ENCODE assay signal across 12 cellular contexts in genomic region chr20:61874421-61875068, GRCh38.
DNase-seq lines count a peak whose midpoint lies in the region; ATAC-seq, FAIRE-seq and TF ChIP-seq lines count a peak whose summit lies in the region.
"Had no signal": no experiment of that assay in that cellular context is flagged by ENCODE, and none has a peak within 500 bp of the region (broad histone marks: within the 10 kb centered on the region; RNA-seq: fewer than 3 reads in every experiment).

No MANE protein-coding gene starts in this region.

- peaks cover 2% of the 10 kb centered on the region; the same call in 1 of the 2 replicates for H4K20me1 ChIP-seq in K562 (replicated peaks; ENCODE audit: control insufficient read depth, insufficient read depth, low read length)

- H3K4me3 ChIP-seq in K562 (no peak overlapping the region), kidney epithelial cell (ENCODE audit: low read depth, low read length) (no peak overlapping the region)
- H3K4me3 ChIP-seq: gastrocnemius medialis, HAP-1 had no signal

- peaks cover 26% of the 10 kb centered on the region for H3K9me3 Mint-ChIP-seq in HFFc6
- H3K9me3 Mint-ChIP-seq: activated naive CD4-positive, alpha-beta T cell treated with anti-CD3 and anti-CD28 coated beads, Interleukin-2, amount 50 U/mL, for 24 hours had no signal

- H3K27ac ChIP-seq in K562 (ENCODE audit: extremely low read depth, low read depth, low read length), result no peak overlapping the region
- H3K27ac ChIP-seq: gastrocnemius medialis had no signal

- TF ChIP-seq CTCF in K562 (IDR thresholded peaks at IDR 0.05 in 2 of 3, conservative IDR thresholded peaks at IDR 0.05 in 1 of 3; ENCODE audit: insufficient read depth in 2 of 3, low read depth in 1 of 3, low read length in 3 of 3) (peak; percentile 55 to 66 (median 56)), kidney epithelial cell (IDR thresholded peaks at IDR 0.05; ENCODE audit: insufficient read depth, low read length, poor library complexity, severe bottlenecking) (peak; percentile 58), HFFc6 (IDR thresholded peaks at IDR 0.05) (no peak)

- no peaks in the 10 kb centered on the region for H3K79me2 ChIP-seq in K562 (ENCODE audit: control insufficient read depth, insufficient read depth, low read length)

- no peak overlapping the region for H3K4me2 ChIP-seq in K562 (ENCODE audit: insufficient read depth, low read length)

- TF ChIP-seq POLR2A in K562 (conservative IDR thresholded peaks at IDR 0.05), result no peak

- no peak for FAIRE-seq in K562 (lab: Jason Lieb, UNC)

- CTCF ChIA-PET in K562 (lab: Yijun Ruan, JAX; ENCODE audit: low intra/inter-chr PET ratio), result interaction anchor here (0.7 kb wide), 1 partner anchor 754 kb away, joined by 3 read pairs; no protein-coding TSS in a partner anchor

- H3K9ac ChIP-seq in K562 (ENCODE audit: insufficient read depth in 1 of 2, low read depth in 2 of 2, low read length in 2 of 2), result no peak overlapping the region

- H3K4me1 ChIP-seq in K562 (replicated peaks in 1 of 2; ENCODE audit: control insufficient read depth in 2 of 2, insufficient read depth in 2 of 2, low read length in 2 of 2), result no peaks in the 10 kb centered on the region; a peak in 1 of 5 replicates
- H3K4me1 ChIP-seq: gastrocnemius medialis, HAP-1 had no signal

- POLR2A ChIA-PET in K562 (lab: Yijun Ruan, JAX), result no interaction called here

- peak; percentile 86 for ATAC-seq in K562
- no peak for ATAC-seq in GM18861 (IDR thresholded peaks at IDR 0.05; ENCODE audit: unreplicated experiment)
- ATAC-seq: gastrocnemius medialis had no signal

- H3K4me1 Mint-ChIP-seq in HFFc6 (ENCODE audit: low read depth), result no peaks in the 10 kb centered on the region
- H3K4me1 Mint-ChIP-seq: activated naive CD4-positive, alpha-beta T cell treated with anti-CD3 and anti-CD28 coated beads, Interleukin-2, amount 50 U/mL, for 24 hours had no signal

- no TSS peak for BruUV-seq in K562 (replicated peaks; lab: Mats Ljungman, UMichigan)

- H2AFZ ChIP-seq in K562 (ENCODE audit: low read depth, low read length), result no peak overlapping the region

- peak; percentile 79 for DNase-seq in DMS 273 (lab: John Stamatoyannopoulos, UW; ENCODE audit: unreplicated experiment)
- DNase-seq in DMS 273 treated with DMSO at 0.1 percent for 48 hours (lab: John Stamatoyannopoulos, UW), result no peak
- peak; percentile 9 for DNase-seq in NCI-H1092 treated with DMSO at 0.1 percent for 48 hours (lab: John Stamatoyannopoulos, UW)
- peak; percentile 23 to 51 (median 40) for DNase-seq in K562 (ENCODE audit: extremely low read depth in 1 of 4, low spot score in 3 of 4)
- DNase-seq in kidney epithelial cell (ENCODE audit: low read depth), result no peak
- no peak for DNase-seq in stimulated activated naive CD4-positive, alpha-beta T cell treated with Interleukin-2 at 50 U/mL for 16 hours (lab: John Stamatoyannopoulos, UW)
- no peak for DNase-seq in HFFc6
- DNase-seq: gastrocnemius medialis, T-helper 9 cell had no signal

- H3K9me3 ChIP-seq in K562 (replicated peaks; ENCODE audit: control insufficient read depth, insufficient read depth, low read depth, low read length), result no peaks in the 10 kb centered on the region; the same call in 1 of the 2 replicates
- H3K9me3 ChIP-seq: gastrocnemius medialis, HAP-1 had no signal

- no peak overlapping the region for H3K27ac Mint-ChIP-seq in HFFc6
- H3K27ac Mint-ChIP-seq: activated naive CD4-positive, alpha-beta T cell treated with anti-CD3 and anti-CD28 coated beads, Interleukin-2, amount 50 U/mL, for 24 hours had no signal

- H3K4me3 Mint-ChIP-seq in HFFc6, result no peak overlapping the region
- H3K4me3 Mint-ChIP-seq: activated naive CD4-positive, alpha-beta T cell treated with anti-CD3 and anti-CD28 coated beads, Interleukin-2, amount 50 U/mL, for 24 hours had no signal

- H3K36me3 Mint-ChIP-seq in HFFc6 (ENCODE audit: low read depth), result peaks cover 10% of the 10 kb centered on the region
- H3K36me3 Mint-ChIP-seq: activated naive CD4-positive, alpha-beta T cell treated with anti-CD3 and anti-CD28 coated beads, Interleukin-2, amount 50 U/mL, for 24 hours had no signal

- no peaks in the 10 kb centered on the region for H3K9me1 ChIP-seq in K562 (ENCODE audit: control insufficient read depth, insufficient read depth, low read length)

- TF ChIP-seq EP300 in K562 (IDR thresholded peaks at IDR 0.05; ENCODE audit: low read length), result no peak

- TF ChIP-seq RAD21 in K562 (CRISPR knock-in tag; conservative IDR thresholded peaks at IDR 0.05 in 1 of 2, IDR thresholded peaks at IDR 0.05 in 1 of 2), result peak in 1 of 2 experiments; percentile 56; a peak in 2 of 4 replicates

- in situ Hi-C loops in K562 (cut with MboI), result loop anchor here (25.0 kb wide), 1 partner anchor 1662 kb away; no protein-coding TSS in a partner anchor

- no peaks in the 10 kb centered on the region for H3K27me3 Mint-ChIP-seq in HFFc6 (ENCODE audit: insufficient read depth)
- H3K27me3 Mint-ChIP-seq: activated naive CD4-positive, alpha-beta T cell treated with anti-CD3 and anti-CD28 coated beads, Interleukin-2, amount 50 U/mL, for 24 hours had no signal

- intact Hi-C loops in K562 (cut with micrococcal nuclease), result no loop called here

- peaks cover 21 to 74% of the 10 kb centered on the region in 2 experiments; a peak in 4 of 5 replicates for H3K27me3 ChIP-seq in K562 (ENCODE audit: control insufficient read depth in 2 of 2, insufficient read depth in 2 of 2, low read length in 2 of 2)
- peaks cover 2% of the 10 kb centered on the region for H3K27me3 ChIP-seq in kidney epithelial cell (ENCODE audit: control insufficient read depth, insufficient read depth, low read length)
- H3K27me3 ChIP-seq: gastrocnemius medialis had no signal

- H3K36me3 ChIP-seq in K562 (ENCODE audit: control insufficient read depth, insufficient read depth, low read length) (no peaks in the 10 kb centered on the region), kidney epithelial cell (ENCODE audit: control insufficient read depth, insufficient read depth, low read length) (no peaks in the 10 kb centered on the region)
- H3K36me3 ChIP-seq: gastrocnemius medialis, HAP-1 had no signal

- WGBS in K562 (ENCODE audit: insufficient coverage, low coverage, missing lambda C conversion rate), result 1% methylated on average over 26 of the region's 27 CpGs

TF ChIP-seq in K562, 482 proteins besides CTCF, POLR2A, EP300 and RAD21 (continues in another document):
- TF ChIP-seq SMC3 (conservative IDR thresholded peaks at IDR 0.05; ENCODE audit: insufficient read depth, low read depth, low read length) (0 out of 2 replicates have a peak, but pooled peaks have one; percentile 25), SMAD1 (IDR thresholded peaks at IDR 0.05; ENCODE audit: low read depth, low read length, partially characterized antibody) (no peak)

Comparison
In these comparisons a context has a peak if more than half of its experiments do, and no peak if none do; other contexts are left out.
1. DNase-seq: peak in DMS 273 (single experiment), NCI-H1092 treated with DMSO at 0.1 percent for 48 hours (single experiment) and K562 (4 of 4); none in DMS 273 treated with DMSO at 0.1 percent for 48 hours (single experiment), kidney epithelial cell (single experiment), stimulated activated naive CD4-positive, alpha-beta T cell treated with Interleukin-2 at 50 U/mL for 16 hours (single experiment) and HFFc6 (single experiment).